In genomic region chr19:13102416-13102665, GRCh38 we compare ENCODE assay signal across 1 cellular context.
TF ChIP-seq lines count a peak whose summit lies in the region.

No MANE protein-coding gene starts in this region.

TF ChIP-seq in HepG2, 621 proteins besides CTCF, POLR2A, EP300 and RAD21 (continues in another document):
- TF ChIP-seq ZSCAN22 (CRISPR knock-in tag; IDR thresholded peaks at IDR 0.05) (no peak), YY1 (IDR thresholded peaks at IDR 0.05; ENCODE audit: insufficient read depth, insufficient replicate concordance, low read depth, low read length) (no peak), SOX6 (IDR thresholded peaks at IDR 0.05) (no peak), SOX6 (CRISPR knock-in tag; IDR thresholded peaks at IDR 0.05) (peak; percentile 30), PITX1 (CRISPR knock-in tag; IDR thresholded peaks at IDR 0.05) (0 out of 2 replicates have a peak, but pooled peaks have one; percentile 25), ZNF800 (CRISPR knock-in tag; IDR thresholded peaks at IDR 0.05) (no peak), RELA (CRISPR knock-in tag; IDR thresholded peaks at IDR 0.05) (no peak), ZNF24 (IDR thresholded peaks at IDR 0.05) (peak; percentile 91), ZNF574 (CRISPR knock-in tag; IDR thresholded peaks at IDR 0.05) (0 out of 2 replicates have a peak, but pooled peaks have one; percentile 19), ZFP82 (CRISPR knock-in tag; IDR thresholded peaks at IDR 0.05; ENCODE audit: borderline replicate concordance) (peak; percentile 68; the same call in 1 of the 2 replicates), KDM1A (CRISPR knock-in tag; IDR thresholded peaks at IDR 0.05) (no peak), CBX5 (CRISPR knock-in tag; IDR thresholded peaks at IDR 0.05; ENCODE audit: borderline replicate concordance) (no peak), RNF219 (CRISPR knock-in tag; IDR thresholded peaks at IDR 0.05) (no peak), REPIN1 (CRISPR knock-in tag; IDR thresholded peaks at IDR 0.05; ENCODE audit: borderline replicate concordance, low read depth) (peak; percentile 54; the same call in 1 of the 2 replicates), ZFP91 (CRISPR knock-in tag; IDR thresholded peaks at IDR 0.05; ENCODE audit: borderline replicate concordance) (peak; percentile 80; the same call in 1 of the 2 replicates), THAP11 (CRISPR knock-in tag; IDR thresholded peaks at IDR 0.05) (0 out of 2 replicates have a peak, but pooled peaks have one; percentile 11), GFI1 (CRISPR knock-in tag; IDR thresholded peaks at IDR 0.05; ENCODE audit: borderline replicate concordance) (0 out of 2 replicates have a peak, but pooled peaks have one; percentile 8), TBX2 (CRISPR knock-in tag; IDR thresholded peaks at IDR 0.05; ENCODE audit: borderline replicate concordance) (peak; percentile 86), ZNF724P (CRISPR knock-in tag; IDR thresholded peaks at IDR 0.05; ENCODE audit: borderline replicate concordance) (no peak), ZNF30 (CRISPR knock-in tag; IDR thresholded peaks at IDR 0.05) (no peak), PCBP2 (optimal IDR thresholded peaks at IDR 0.05; ENCODE audit: low read depth, low read length, poor library complexity, severe bottlenecking) (no peak), NFKB2 (CRISPR knock-in tag; IDR thresholded peaks at IDR 0.05; ENCODE audit: borderline replicate concordance) (peak; percentile 11; the same call in 1 of the 2 replicates), ZMYM2 (CRISPR knock-in tag; IDR thresholded peaks at IDR 0.05) (0 out of 2 replicates have a peak, but pooled peaks have one; percentile 21), ZNF564 (CRISPR knock-in tag; IDR thresholded peaks at IDR 0.05) (no peak), KLF11 (CRISPR knock-in tag; IDR thresholded peaks at IDR 0.05) (no peak), TBX3 (IDR thresholded peaks at IDR 0.05; ENCODE audit: borderline replicate concordance) (peak; percentile 4; the same call in 1 of the 2 replicates), FUBP1 (CRISPR knock-in tag; IDR thresholded peaks at IDR 0.05; ENCODE audit: borderline replicate concordance) (no peak), MAZ (IDR thresholded peaks at IDR 0.05; ENCODE audit: borderline replicate concordance, low read depth, low read length) (no peak), MAZ (CRISPR knock-in tag; IDR thresholded peaks at IDR 0.05; ENCODE audit: low read depth) (0 out of 2 replicates have a peak, but pooled peaks have one; percentile 56), CHCHD3 (CRISPR knock-in tag; IDR thresholded peaks at IDR 0.05) (0 out of 2 replicates have a peak, but pooled peaks have one; percentile 53), ZBTB40 (IDR thresholded peaks at IDR 0.05) (no peak), ZBTB40 (CRISPR knock-in tag; IDR thresholded peaks at IDR 0.05) (0 out of 2 replicates have a peak, but pooled peaks have one; percentile 33), TARDBP (CRISPR knock-in tag; IDR thresholded peaks at IDR 0.05) (peak; percentile 18; the same call in 1 of the 2 replicates), ZNF772 (CRISPR knock-in tag; IDR thresholded peaks at IDR 0.05) (0 out of 2 replicates have a peak, but pooled peaks have one; percentile 40), EZH2 (conservative IDR thresholded peaks at IDR 0.05; ENCODE audit: low read depth, low read length) (no peak), PHB2 (IDR thresholded peaks at IDR 0.05; ENCODE audit: partially characterized antibody) (no peak), ZBTB34 (CRISPR knock-in tag; IDR thresholded peaks at IDR 0.05) (no peak), SNAPC5 (CRISPR knock-in tag; IDR thresholded peaks at IDR 0.05; ENCODE audit: borderline replicate concordance) (0 out of 2 replicates have a peak, but pooled peaks have one; percentile 33)
